42 cellular contexts compared by ENCODE assay signal in the genomic region with DNA sequence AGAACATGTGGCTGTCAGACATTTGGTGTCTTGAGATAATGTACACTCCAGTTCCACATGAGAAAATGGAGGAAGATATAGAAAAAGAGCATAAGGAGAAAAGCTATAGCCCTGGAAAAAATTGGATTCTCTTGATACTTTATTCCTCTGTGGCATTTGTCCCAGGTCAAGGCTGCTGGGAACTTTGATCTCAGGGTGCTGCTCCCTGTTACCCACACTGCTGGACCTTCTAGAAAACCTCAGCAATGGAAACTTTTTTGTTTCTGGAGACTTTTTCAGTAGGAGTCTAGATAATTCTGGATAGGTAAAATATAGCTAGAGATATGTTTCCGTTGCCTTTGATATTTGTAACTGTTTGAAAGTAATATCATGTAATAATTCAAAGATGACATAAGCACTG. TPM values are rescaled to one million over a fixed set of nuclear protein-coding genes. Genes with fewer than 3 reads are reported as not detected.
"Had no signal": no experiment of that assay in that cellular context is flagged by ENCODE, and none has a peak within 500 bp of the region (broad histone marks: within the 10 kb centered on the region; RNA-seq: fewer than 3 reads in every experiment).

No MANE protein-coding gene starts in this region.

- H3K4me1 ChIP-seq: adrenal gland, body of pancreas, breast epithelium had no signal

- H3K36me3 ChIP-seq: adrenal gland, ascending aorta, brain microvascular endothelial cell, breast epithelium, cardiac muscle cell had no signal

- H3K4me3 Mint-ChIP-seq: activated naive CD4-positive, alpha-beta T cell treated with anti-CD3 and anti-CD28 coated beads for 36 hours; activated naive CD4-positive, alpha-beta T cell treated with anti-CD3 and anti-CD28 coated beads, Interleukin-2, amount 10 ng/mL, durations not matched to agents 7 days and 5 days; activated naive CD4-positive, alpha-beta T cell treated with anti-CD3 and anti-CD28 coated beads, Interleukin-2, amount 50 U/mL, for 24 hours; activated naive CD8-positive, alpha-beta T cell; activated naive CD8-positive, alpha-beta T cell treated with anti-CD3 and anti-CD28 coated beads for 36 hours; activated naive CD8-positive, alpha-beta T cell treated with anti-CD3 and anti-CD28 coated beads, Interleukin-2, amount 10 ng/mL, durations not matched to agents 7 days and 5 days; activated naive CD8-positive, alpha-beta T cell treated with anti-CD3 and anti-CD28 coated beads, Interleukin-2, amount 50 U/mL, for 24 hours; activated T-cell treated with anti-CD3 and anti-CD28 coated beads, Interleukin-2, amount 50 U/mL, for 24 hours; activated T-cell treated with anti-CD3 and anti-CD28 coated beads, Interleukin-2, amount 50 U/mL, for 4 hours; activated T-cell treated with anti-CD3 and anti-CD28 coated beads, Interleukin-2, amount 50 U/mL, for 72 hours; activated T-helper 1 cell treated with anti-CD3 and anti-CD28 coated beads, Interleukin-12 subunit alpha, Interleukin-12 subunit beta, Interleukin-2, Interleukin-4 antibody, amounts not matched to agents 30 ng/mL and 10 ng/mL and 1 ng/mL, durations not matched to agents 14 hours and 24 hours and 36 hours; activated T-helper 17 cell treated with anti-CD3 and anti-CD28 coated beads, Interleukin-2, amount 50 U/mL, for 72 hours; brain; central memory CD8-positive, alpha-beta T cell had no signal

- H3K27ac Mint-ChIP-seq: activated naive CD4-positive, alpha-beta T cell treated with anti-CD3 and anti-CD28 coated beads for 36 hours; activated naive CD4-positive, alpha-beta T cell treated with anti-CD3 and anti-CD28 coated beads, Interleukin-2, amount 10 ng/mL, durations not matched to agents 7 days and 5 days; activated naive CD4-positive, alpha-beta T cell treated with anti-CD3 and anti-CD28 coated beads, Interleukin-2, amount 50 U/mL, for 24 hours; activated naive CD4-positive, alpha-beta T cell treated with anti-CD3 and anti-CD28 coated beads, Interleukin-2, amount 50 U/mL, for 72 hours; activated naive CD8-positive, alpha-beta T cell; activated naive CD8-positive, alpha-beta T cell treated with anti-CD3 and anti-CD28 coated beads for 36 hours; activated naive CD8-positive, alpha-beta T cell treated with anti-CD3 and anti-CD28 coated beads, Interleukin-2, amount 10 ng/mL, durations not matched to agents 7 days and 5 days; activated naive CD8-positive, alpha-beta T cell treated with anti-CD3 and anti-CD28 coated beads, Interleukin-2, amount 50 U/mL, for 24 hours; activated T-cell treated with anti-CD3 and anti-CD28 coated beads, Interleukin-2, amount 50 U/mL, for 24 hours; activated T-cell treated with anti-CD3 and anti-CD28 coated beads, Interleukin-2, amount 50 U/mL, for 72 hours; activated T-helper 1 cell treated with anti-CD3 and anti-CD28 coated beads, Interleukin-12 subunit alpha, Interleukin-12 subunit beta, Interleukin-2, Interleukin-4 antibody, amounts not matched to agents 30 ng/mL and 10 ng/mL and 1 ng/mL, durations not matched to agents 14 hours and 24 hours and 36 hours; activated T-helper 17 cell treated with anti-CD3 and anti-CD28 coated beads, Interleukin-2, amount 50 U/mL, for 72 hours; activated T-helper 2 cell treated with anti-CD3 and anti-CD28 coated beads, Interferon-gamma antibody, Interleukin-2, Interleukin-4, amounts not matched to agents 10 μg/mL and 5 μg/mL and 100 μg/mL, durations not matched to agents 14 hours and 24 hours and 36 hours; brain had no signal

- H3K27ac ChIP-seq: adrenal gland, ascending aorta, body of pancreas, brain microvascular endothelial cell, breast epithelium, cardiac muscle cell had no signal

- H3K36me3 Mint-ChIP-seq: activated naive CD4-positive, alpha-beta T cell treated with anti-CD3 and anti-CD28 coated beads, Interleukin-2, amount 10 ng/mL, durations not matched to agents 7 days and 5 days; activated naive CD4-positive, alpha-beta T cell treated with anti-CD3 and anti-CD28 coated beads, Interleukin-2, amount 50 U/mL, for 24 hours; activated naive CD4-positive, alpha-beta T cell treated with anti-CD3 and anti-CD28 coated beads, Interleukin-2, amount 50 U/mL, for 72 hours; activated naive CD8-positive, alpha-beta T cell; activated naive CD8-positive, alpha-beta T cell treated with anti-CD3 and anti-CD28 coated beads for 36 hours; activated naive CD8-positive, alpha-beta T cell treated with anti-CD3 and anti-CD28 coated beads, Interleukin-2, amount 10 ng/mL, durations not matched to agents 7 days and 5 days; brain had no signal

- H3K4me3 ChIP-seq: adrenal gland, ascending aorta, body of pancreas, breast epithelium, cardiac muscle cell had no signal

- H3K4me1 Mint-ChIP-seq: activated naive CD4-positive, alpha-beta T cell treated with anti-CD3 and anti-CD28 coated beads, Interleukin-2, amount 10 ng/mL, durations not matched to agents 7 days and 5 days; activated naive CD4-positive, alpha-beta T cell treated with anti-CD3 and anti-CD28 coated beads, Interleukin-2, amount 50 U/mL, for 24 hours; activated naive CD8-positive, alpha-beta T cell treated with anti-CD3 and anti-CD28 coated beads for 36 hours; activated naive CD8-positive, alpha-beta T cell treated with anti-CD3 and anti-CD28 coated beads, Interleukin-2, amount 10 ng/mL, durations not matched to agents 7 days and 5 days; activated naive CD8-positive, alpha-beta T cell treated with anti-CD3 and anti-CD28 coated beads, Interleukin-2, amount 50 U/mL, for 24 hours; activated T-helper 17 cell treated with anti-CD3 and anti-CD28 coated beads, Interleukin-2, amount 50 U/mL, for 72 hours; brain; central memory CD8-positive, alpha-beta T cell had no signal

- FAIRE-seq: astrocyte, bronchial epithelial cell had no signal

- H3K27me3 ChIP-seq: adrenal gland, ascending aorta, body of pancreas, brain microvascular endothelial cell, breast epithelium, cardiac muscle cell had no signal

- ATAC-seq: activated naive CD4-positive, alpha-beta T cell treated with anti-CD3 and anti-CD28 coated beads, Interleukin-2, amount 50 U/mL, for 72 hours; activated naive CD8-positive, alpha-beta T cell treated with anti-CD3 and anti-CD28 coated beads, Interleukin-2, amount 50 U/mL, for 24 hours; activated T-cell treated with anti-CD3 and anti-CD28 coated beads, Interleukin-2, amount 50 U/mL, for 4 hours; activated T-cell treated with anti-CD3 and anti-CD28 coated beads, Interleukin-2, amount 50 U/mL, for 72 hours; activated T-helper 17 cell treated with anti-CD3 and anti-CD28 coated beads, Interleukin-2, amount 50 U/mL, for 72 hours; body of pancreas had no signal

- H3K9me3 Mint-ChIP-seq: activated naive CD4-positive, alpha-beta T cell treated with anti-CD3 and anti-CD28 coated beads for 36 hours; activated naive CD4-positive, alpha-beta T cell treated with anti-CD3 and anti-CD28 coated beads, Interleukin-2, amount 10 ng/mL, durations not matched to agents 7 days and 5 days; activated naive CD4-positive, alpha-beta T cell treated with anti-CD3 and anti-CD28 coated beads, Interleukin-2, amount 50 U/mL, for 24 hours; activated naive CD4-positive, alpha-beta T cell treated with anti-CD3 and anti-CD28 coated beads, Interleukin-2, amount 50 U/mL, for 72 hours; activated naive CD8-positive, alpha-beta T cell treated with anti-CD3 and anti-CD28 coated beads for 36 hours; activated naive CD8-positive, alpha-beta T cell treated with anti-CD3 and anti-CD28 coated beads, Interleukin-2, amount 10 ng/mL, durations not matched to agents 7 days and 5 days; activated naive CD8-positive, alpha-beta T cell treated with anti-CD3 and anti-CD28 coated beads, Interleukin-2, amount 50 U/mL, for 24 hours; activated T-cell treated with anti-CD3 and anti-CD28 coated beads, Interleukin-2, amount 50 U/mL, for 24 hours; activated T-cell treated with anti-CD3 and anti-CD28 coated beads, Interleukin-2, amount 50 U/mL, for 4 hours; activated T-cell treated with anti-CD3 and anti-CD28 coated beads, Interleukin-2, amount 50 U/mL, for 72 hours; activated T-helper 1 cell treated with anti-CD3 and anti-CD28 coated beads, Interleukin-12 subunit alpha, Interleukin-12 subunit beta, Interleukin-2, Interleukin-4 antibody, amounts not matched to agents 30 ng/mL and 10 ng/mL and 1 ng/mL, durations not matched to agents 14 hours and 24 hours and 36 hours; activated T-helper 17 cell treated with anti-CD3 and anti-CD28 coated beads, Interleukin-2, amount 50 U/mL, for 72 hours; activated T-helper 2 cell treated with anti-CD3 and anti-CD28 coated beads, Interferon-gamma antibody, Interleukin-2, Interleukin-4, amounts not matched to agents 10 μg/mL and 5 μg/mL and 100 μg/mL, durations not matched to agents 14 hours and 24 hours and 36 hours; brain; central memory CD8-positive, alpha-beta T cell had no signal

- H3K9me3 ChIP-seq: adrenal gland, ascending aorta, body of pancreas, breast epithelium had no signal

- DNase-seq: activated effector memory CD4-positive, alpha-beta T cell treated with anti-CD3 and anti-CD28 coated beads, Interleukin-2, amount 50 U/mL, for 16 hours; activated effector memory CD4-positive, alpha-beta T cell treated with Interleukin-2 at 50 U/mL for 16 hours; activated gamma-delta T cell; activated gamma-delta T cell treated with Interleukin-2 at 50 U/mL for 16 hours; activated naive CD4-positive, alpha-beta T cell; activated naive CD4-positive, alpha-beta T cell treated with anti-CD3 and anti-CD28 coated beads for 36 hours; activated naive CD4-positive, alpha-beta T cell treated with anti-CD3 and anti-CD28 coated beads, Interleukin-2, amount 10 ng/mL, durations not matched to agents 7 days and 5 days; activated naive CD4-positive, alpha-beta T cell treated with anti-CD3 and anti-CD28 coated beads, Interleukin-2, amount 50 U/mL, for 16 hours; activated naive CD4-positive, alpha-beta T cell treated with Interleukin-2 at 50 U/mL for 16 hours; activated naive CD8-positive, alpha-beta T cell treated with anti-CD3 and anti-CD28 coated beads for 36 hours; activated naive CD8-positive, alpha-beta T cell treated with anti-CD3 and anti-CD28 coated beads, Interleukin-2, amount 10 ng/mL, durations not matched to agents 7 days and 5 days; activated naive CD8-positive, alpha-beta T cell treated with anti-CD3 and anti-CD28 coated beads, Interleukin-2, amount 50 U/mL, for 24 hours; activated T-cell treated with anti-CD3 and anti-CD28 coated beads, Interleukin-2, amount 50 U/mL, for 24 hours; activated T-cell treated with anti-CD3 and anti-CD28 coated beads, Interleukin-2, amount 50 U/mL, for 4 hours; activated T-cell treated with anti-CD3 and anti-CD28 coated beads, Interleukin-2, amount 50 U/mL, for 48 hours; activated T-cell treated with anti-CD3 and anti-CD28 coated beads, Interleukin-2, amount 50 U/mL, for 72 hours; adrenal gland; amniotic stem cell; amygdala; anterior cingulate cortex; aorta; body of pancreas; brain microvascular endothelial cell; caudate nucleus; central memory CD4-positive, alpha-beta T cell; cerebellar nuclear complex had no signal

- H3K27me3 Mint-ChIP-seq: activated naive CD4-positive, alpha-beta T cell treated with anti-CD3 and anti-CD28 coated beads, Interleukin-2, amount 10 ng/mL, durations not matched to agents 7 days and 5 days; brain had no signal

RNA-seq across cellular contexts. Expression of a gene that starts 11.1 kb away (rescaled TPM):
- total RNA-seq: activated naive CD4-positive, alpha-beta T cell treated with anti-CD3 and anti-CD28 coated beads for 36 hours; activated naive CD4-positive, alpha-beta T cell treated with anti-CD3 and anti-CD28 coated beads, Interleukin-2, amount 50 U/mL, for 72 hours; activated naive CD8-positive, alpha-beta T cell treated with anti-CD3 and anti-CD28 coated beads for 36 hours; activated naive CD8-positive, alpha-beta T cell treated with anti-CD3 and anti-CD28 coated beads, Interleukin-2, amount 10 ng/mL, durations not matched to agents 7 days and 5 days; activated T-cell treated with anti-CD3 and anti-CD28 coated beads, Interleukin-2, amount 50 U/mL, for 72 hours; activated T-helper 1 cell treated with anti-CD3 and anti-CD28 coated beads, Interleukin-12 subunit alpha, Interleukin-12 subunit beta, Interleukin-2, Interleukin-4 antibody, amounts not matched to agents 30 ng/mL and 10 ng/mL and 1 ng/mL, durations not matched to agents 14 hours and 24 hours and 36 hours; activated T-helper 17 cell treated with anti-CD3 and anti-CD28 coated beads, Interleukin-2, amount 50 U/mL, for 72 hours; activated T-helper 2 cell treated with anti-CD3 and anti-CD28 coated beads, Interferon-gamma antibody, Interleukin-2, Interleukin-4, amounts not matched to agents 10 μg/mL and 5 μg/mL and 100 μg/mL, durations not matched to agents 14 hours and 24 hours and 36 hours; astrocyte; cardiac muscle cell; chondrocyte had no signal
- polyA plus RNA-seq: cardiac muscle cell had no signal

RNA-seq across cellular contexts. Expression of a gene that starts 20.2 kb away (rescaled TPM):
- total RNA-seq: activated naive CD4-positive, alpha-beta T cell treated with anti-CD3 and anti-CD28 coated beads for 36 hours; activated naive CD4-positive, alpha-beta T cell treated with anti-CD3 and anti-CD28 coated beads, Interleukin-2, amount 50 U/mL, for 72 hours; activated naive CD8-positive, alpha-beta T cell treated with anti-CD3 and anti-CD28 coated beads for 36 hours; activated naive CD8-positive, alpha-beta T cell treated with anti-CD3 and anti-CD28 coated beads, Interleukin-2, amount 10 ng/mL, durations not matched to agents 7 days and 5 days; activated T-cell treated with anti-CD3 and anti-CD28 coated beads, Interleukin-2, amount 50 U/mL, for 72 hours; activated T-helper 1 cell treated with anti-CD3 and anti-CD28 coated beads, Interleukin-12 subunit alpha, Interleukin-12 subunit beta, Interleukin-2, Interleukin-4 antibody, amounts not matched to agents 30 ng/mL and 10 ng/mL and 1 ng/mL, durations not matched to agents 14 hours and 24 hours and 36 hours; activated T-helper 17 cell treated with anti-CD3 and anti-CD28 coated beads, Interleukin-2, amount 50 U/mL, for 72 hours; activated T-helper 2 cell treated with anti-CD3 and anti-CD28 coated beads, Interferon-gamma antibody, Interleukin-2, Interleukin-4, amounts not matched to agents 10 μg/mL and 5 μg/mL and 100 μg/mL, durations not matched to agents 14 hours and 24 hours and 36 hours; astrocyte; cardiac muscle cell had no signal
- polyA plus RNA-seq: cardiac muscle cell had no signal

RNA-seq across cellular contexts. Expression of a gene that starts 50.6 kb away (rescaled TPM):
- total RNA-seq: activated naive CD4-positive, alpha-beta T cell treated with anti-CD3 and anti-CD28 coated beads for 36 hours; activated naive CD4-positive, alpha-beta T cell treated with anti-CD3 and anti-CD28 coated beads, Interleukin-2, amount 50 U/mL, for 72 hours; activated naive CD8-positive, alpha-beta T cell treated with anti-CD3 and anti-CD28 coated beads for 36 hours; activated naive CD8-positive, alpha-beta T cell treated with anti-CD3 and anti-CD28 coated beads, Interleukin-2, amount 10 ng/mL, durations not matched to agents 7 days and 5 days; activated T-cell treated with anti-CD3 and anti-CD28 coated beads, Interleukin-2, amount 50 U/mL, for 4 hours; activated T-cell treated with anti-CD3 and anti-CD28 coated beads, Interleukin-2, amount 50 U/mL, for 72 hours; activated T-helper 1 cell treated with anti-CD3 and anti-CD28 coated beads, Interleukin-12 subunit alpha, Interleukin-12 subunit beta, Interleukin-2, Interleukin-4 antibody, amounts not matched to agents 30 ng/mL and 10 ng/mL and 1 ng/mL, durations not matched to agents 14 hours and 24 hours and 36 hours; activated T-helper 17 cell treated with anti-CD3 and anti-CD28 coated beads, Interleukin-2, amount 50 U/mL, for 72 hours; activated T-helper 2 cell treated with anti-CD3 and anti-CD28 coated beads, Interferon-gamma antibody, Interleukin-2, Interleukin-4, amounts not matched to agents 10 μg/mL and 5 μg/mL and 100 μg/mL, durations not matched to agents 14 hours and 24 hours and 36 hours; ascending aorta; astrocyte; bronchial epithelial cell; cardiac muscle cell; cardiac septum; cerebellum; chondrocyte had no signal
- polyA plus RNA-seq: adrenal gland, cardiac muscle cell had no signal
